ENCODE assay signal across 8 cellular contexts in genomic region chr2:196925445-196925767, GRCh38.
DNase-seq lines count a peak whose midpoint lies in the region; ATAC-seq lines count a peak whose summit lies in the region.

No MANE protein-coding gene starts in this region.

- H3K36me3 ChIP-seq in NT2/D1 (ENCODE audit: insufficient read depth, insufficient read length, low read length) (no peaks in the 10 kb centered on the region), endocrine pancreas (ENCODE audit: control insufficient read depth, insufficient read depth, low read length) (no peaks in the 10 kb centered on the region), neuron (ENCODE audit: insufficient read depth, low read length) (no peaks in the 10 kb centered on the region)

- H3K9ac ChIP-seq in NT2/D1 (ENCODE audit: insufficient read length, low read depth) (peak overlapping the region; percentile 93), endocrine pancreas (ENCODE audit: control insufficient read depth, insufficient read depth, low read length) (peak overlapping the region; percentile 96)

- H3K4me1 ChIP-seq in NT2/D1 (ENCODE audit: insufficient read depth, insufficient read length): no peaks in the 10 kb centered on the region
- peaks cover 16% of the 10 kb centered on the region for H3K4me1 ChIP-seq in endocrine pancreas (ENCODE audit: control insufficient read depth, insufficient read depth, low read length)
- H3K4me1 ChIP-seq in neuron (ENCODE audit: insufficient read depth, low read length): peaks cover 24% of the 10 kb centered on the region

- H2AFZ ChIP-seq in neuron (ENCODE audit: low read depth, low read length): peak overlapping the region; percentile 59

- DNase-seq in NT2/D1 (ENCODE audit: low read depth, low spot score): no peak
- no peak for DNase-seq in NCI-H2081 (lab: John Stamatoyannopoulos, UW)
- DNase-seq in DMS79 (lab: John Stamatoyannopoulos, UW): no peak
- DNase-seq in cortex of kidney (lab: John Stamatoyannopoulos, UW): no peak

- H3K4me3 ChIP-seq in GM08714 (ENCODE audit: low read length) (peak overlapping the region; percentile 74), NT2/D1 (ENCODE audit: insufficient read length, low read depth) (peak overlapping the region; percentile 98), endocrine pancreas (ENCODE audit: control insufficient read depth, insufficient read depth, low read length) (peak overlapping the region; percentile 99), neuron (ENCODE audit: low read length) (peak overlapping the region; percentile 87)

- H3K9me3 ChIP-seq in NT2/D1 (ENCODE audit: insufficient read depth, low read length): no peaks in the 10 kb centered on the region
- no peaks in the 10 kb centered on the region for H3K9me3 ChIP-seq in endocrine pancreas (ENCODE audit: control insufficient read depth, low read length)
- H3K9me3 ChIP-seq in neuron (ENCODE audit: low read length): no peaks in the 10 kb centered on the region

- H3K27me3 ChIP-seq in NT2/D1 (ENCODE audit: insufficient read depth, insufficient read length) (peaks cover 4% of the 10 kb centered on the region), endocrine pancreas (ENCODE audit: control insufficient read depth, insufficient read depth, low read length) (no peaks in the 10 kb centered on the region), neuron (ENCODE audit: insufficient read depth, low read length) (no peaks in the 10 kb centered on the region)

- no peak for ATAC-seq in HG03108 (IDR thresholded peaks at IDR 0.05; ENCODE audit: unreplicated experiment)
